13 cellular contexts compared by ENCODE assay signal in the genomic region with DNA sequence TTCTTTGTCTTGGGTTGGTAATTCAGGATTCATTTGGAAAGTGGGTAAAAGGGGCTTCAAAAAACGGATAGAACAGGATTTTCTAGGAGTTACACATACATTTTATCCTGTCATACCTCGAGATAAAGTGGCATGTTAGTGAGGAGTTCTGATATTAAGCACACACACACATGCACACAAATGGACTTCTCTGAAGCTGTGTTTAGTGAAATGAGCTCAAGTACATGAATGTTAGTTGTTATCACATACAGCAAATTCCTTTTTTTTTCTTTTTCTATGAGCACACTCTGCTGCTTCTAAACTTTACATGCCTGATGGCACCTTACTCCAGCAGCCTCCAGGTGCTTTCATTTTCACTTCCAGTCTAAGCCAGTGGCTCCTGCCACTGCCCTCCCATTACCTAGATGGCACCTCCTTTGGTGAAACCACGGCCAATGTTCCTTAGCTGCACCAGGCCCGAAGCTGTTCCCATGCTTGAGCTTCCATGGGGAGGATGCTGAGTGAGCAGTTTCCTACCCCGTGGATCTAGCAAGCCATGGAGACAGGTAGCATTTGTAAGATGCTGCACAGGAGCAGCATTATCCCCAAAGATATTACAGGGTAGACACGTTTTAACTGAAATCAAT. TPM values are rescaled to one million over a fixed set of nuclear protein-coding genes. Genes with fewer than 3 reads are reported as not detected.
DNase-seq lines count a peak whose midpoint lies in the region; ATAC-seq lines count a peak whose summit lies in the region.
"Had no signal": no experiment of that assay in that cellular context is flagged by ENCODE, and none has a peak within 500 bp of the region (broad histone marks: within the 10 kb centered on the region; RNA-seq: fewer than 3 reads in every experiment).

No MANE protein-coding gene starts in this region.

- POLR2A ChIA-PET in activated CD4-positive, alpha-beta T cell treated with anti-CD3 and anti-CD28 coated beads, Interleukin-2, amount 10 ng/mL, durations not matched to agents 7 days and 5 days (lab: Charles Lee), result no interaction called here

- H3K27ac Mint-ChIP-seq in activated CD4-positive, alpha-beta T cell treated with anti-CD3 and anti-CD28 coated beads, Interleukin-2, amount 10 ng/mL, durations not matched to agents 7 days and 5 days, result peak overlapping the region; percentile 61

- DNase-seq in activated CD4-positive, alpha-beta T cell treated with anti-CD3 and anti-CD28 coated beads, Interleukin-2, amount 10 ng/mL, durations not matched to agents 7 days and 5 days, result peak; percentile 44
- DNase-seq in activated CD4-positive, alpha-beta T cell treated with anti-CD3 and anti-CD28 coated beads, Interleukin-2, amount 50 U/mL, for 48 hours, result no peak
- DNase-seq in OCI-M1 (lab: John Stamatoyannopoulos, UW), result peak; percentile 50
- peak; percentile 39 for DNase-seq in glomerular visceral epithelial cell (ENCODE audit: extremely low spot score)
- DNase-seq in stimulated activated naive CD8-positive, alpha-beta T cell treated with anti-CD3 and anti-CD28 coated beads, Interleukin-15, Interleukin-2, amounts not matched to agents 100 U/mL and 50 U/mL, for 24 hours, result no peak
- no peak for DNase-seq in cerebellar cortex (ENCODE audit: low spot score)
- DNase-seq in DMS79 (lab: John Stamatoyannopoulos, UW), result no peak
- DNase-seq in caudate nucleus (lab: John Stamatoyannopoulos, UW), result no peak
- DNase-seq: activated CD4-positive, alpha-beta T cell treated with anti-CD3 and anti-CD28 coated beads for 1 hour; amygdala; heart right ventricle; NCI-H1436 treated with DMSO at 0.1 percent for 48 hours; substantia nigra had no signal

- H3K27me3 Mint-ChIP-seq in activated CD4-positive, alpha-beta T cell treated with anti-CD3 and anti-CD28 coated beads, Interleukin-2, amount 10 ng/mL, durations not matched to agents 7 days and 5 days, result no peaks in the 10 kb centered on the region

- ATAC-seq in stimulated activated naive CD8-positive, alpha-beta T cell treated with anti-CD3 and anti-CD28 coated beads, Interleukin-15, Interleukin-2, amounts not matched to agents 100 U/mL and 50 U/mL, for 24 hours, result peak; percentile 29
- ATAC-seq: heart right ventricle had no signal

- CTCF ChIA-PET in activated CD4-positive, alpha-beta T cell treated with anti-CD3 and anti-CD28 coated beads, Interleukin-2, amount 10 ng/mL, durations not matched to agents 7 days and 5 days (lab: Charles Lee), result interaction anchor here (1.0 to 1.7 kb wide), 5 partner anchors 10 to 110 kb away, joined by 3 to 6 read pairs (median 3); partner anchors contain the start of gene STAT1

- peaks cover 69% of the 10 kb centered on the region for H3K36me3 Mint-ChIP-seq in activated CD4-positive, alpha-beta T cell treated with anti-CD3 and anti-CD28 coated beads, Interleukin-2, amount 10 ng/mL, durations not matched to agents 7 days and 5 days (ENCODE audit: low read depth)

- no peaks in the 10 kb centered on the region for H3K9me3 Mint-ChIP-seq in activated CD4-positive, alpha-beta T cell treated with anti-CD3 and anti-CD28 coated beads, Interleukin-2, amount 10 ng/mL, durations not matched to agents 7 days and 5 days

- peaks cover 42% of the 10 kb centered on the region for H3K4me1 Mint-ChIP-seq in activated CD4-positive, alpha-beta T cell treated with anti-CD3 and anti-CD28 coated beads, Interleukin-2, amount 10 ng/mL, durations not matched to agents 7 days and 5 days

- no peak overlapping the region for H3K4me3 Mint-ChIP-seq in activated CD4-positive, alpha-beta T cell treated with anti-CD3 and anti-CD28 coated beads, Interleukin-2, amount 10 ng/mL, durations not matched to agents 7 days and 5 days

- H3K27ac ChIP-seq in caudate nucleus (ENCODE audit: low read depth, low read length), result no peak overlapping the region
- H3K27ac ChIP-seq: heart right ventricle had no signal

RNA-seq across cellular contexts. Expression of gene STAT1, which starts 49.7 kb away (rescaled TPM):
- 100 to 1,000 TPM; 876 to 958 TPM for total RNA-seq in activated CD4-positive, alpha-beta T cell treated with anti-CD3 and anti-CD28 coated beads, Interleukin-2, amount 10 ng/mL, durations not matched to agents 7 days and 5 days

Comparison
In these comparisons a context has a peak if more than half of its experiments do, and no peak if none do; other contexts are left out.
1. DNase-seq: peak in activated CD4-positive, alpha-beta T cell treated with anti-CD3 and anti-CD28 coated beads, Interleukin-2, amount 10 ng/mL, durations not matched to agents 7 days and 5 days (single experiment), OCI-M1 (single experiment) and glomerular visceral epithelial cell (single experiment); none in activated CD4-positive, alpha-beta T cell treated with anti-CD3 and anti-CD28 coated beads, Interleukin-2, amount 50 U/mL, for 48 hours (0 of 2), stimulated activated naive CD8-positive, alpha-beta T cell treated with anti-CD3 and anti-CD28 coated beads, Interleukin-15, Interleukin-2, amounts not matched to agents 100 U/mL and 50 U/mL, for 24 hours (single experiment), cerebellar cortex (single experiment), DMS79 (single experiment) and caudate nucleus (0 of 61).